ENCODE assay signal across 7 cellular contexts in the genomic region with DNA sequence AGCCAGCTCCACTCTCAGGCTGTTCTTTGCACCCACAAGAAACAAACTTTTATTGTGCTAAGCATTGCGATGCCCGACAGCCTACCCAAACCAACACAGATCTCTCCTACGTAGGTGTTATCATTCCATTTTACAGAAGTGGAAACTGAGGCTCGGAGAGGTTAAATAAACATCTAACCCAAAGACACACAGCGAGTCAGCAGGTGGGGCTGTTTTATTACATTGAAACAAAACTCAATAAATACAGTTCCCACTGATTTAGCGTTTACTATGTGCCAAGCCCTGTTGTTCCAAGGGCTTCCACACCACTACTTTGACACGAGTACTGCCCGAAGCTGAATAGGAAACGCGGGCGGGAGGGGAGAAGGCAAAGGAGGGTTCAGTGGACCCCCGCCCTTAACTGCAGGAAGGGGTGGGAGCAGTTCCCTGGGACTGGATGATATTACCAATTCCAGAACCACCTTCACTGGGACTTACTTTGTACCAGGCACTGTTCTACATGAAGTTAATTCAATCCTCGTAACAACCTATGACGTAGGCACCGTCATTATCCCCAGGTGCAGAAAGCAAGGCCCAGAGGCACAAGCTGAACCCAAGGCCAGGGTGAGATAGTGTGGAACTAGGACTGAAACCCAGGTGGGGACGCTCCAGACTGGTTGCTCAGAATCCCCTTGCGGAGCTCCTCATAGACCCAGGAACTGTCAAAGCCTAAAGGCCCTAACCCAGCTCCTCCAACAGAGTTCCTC. TPM values are rescaled to one million over a fixed set of nuclear protein-coding genes. Genes with fewer than 3 reads are reported as not detected.
DNase-seq lines count a peak whose midpoint lies in the region; ATAC-seq and TF ChIP-seq lines count a peak whose summit lies in the region.

No MANE protein-coding gene starts in this region.

- H3K4me1 ChIP-seq in NT2/D1 (ENCODE audit: insufficient read depth, insufficient read length) (peaks cover 20% of the 10 kb centered on the region), lung (ENCODE audit: control insufficient read depth in 2 of 2, insufficient read depth in 2 of 2, low read length in 2 of 2) (peaks cover 0 to 36% of the 10 kb centered on the region in 2 donors), thoracic aorta (ENCODE audit: control insufficient read depth in 1 of 2, low read depth in 2 of 2) (peaks cover 37 to 52% of the 10 kb centered on the region in 2 donors)

- H3K36me3 Mint-ChIP-seq in natural killer cell treated with Interleukin-12 subunit alpha and Interleukin-12 subunit beta and Interleukin-15 and Interleukin-18, amount 100 ng/mL, for 72 hours, result peaks cover 6% of the 10 kb centered on the region

- H3K4me1 Mint-ChIP-seq in natural killer cell treated with Interleukin-12 subunit alpha and Interleukin-12 subunit beta and Interleukin-15 and Interleukin-18, amount 100 ng/mL, for 72 hours (ENCODE audit: low read depth in 2 of 2), result peaks cover 26 to 34% of the 10 kb centered on the region in 2 donors

- TF ChIP-seq CTCF in lung (IDR thresholded peaks at IDR 0.05; ENCODE audit: control extremely low read depth, extremely low read depth) (no peak), thoracic aorta (IDR thresholded peaks at IDR 0.05) (no peak)

- H3K9me3 ChIP-seq in NT2/D1 (ENCODE audit: insufficient read depth, low read length) (no peaks in the 10 kb centered on the region), lung (ENCODE audit: control insufficient read depth in 2 of 2, insufficient read depth in 1 of 2, low read length in 1 of 2) (no peaks in the 10 kb centered on the region), thoracic aorta (no peaks in the 10 kb centered on the region)

- H3K27me3 Mint-ChIP-seq in natural killer cell treated with Interleukin-12 subunit alpha and Interleukin-12 subunit beta and Interleukin-15 and Interleukin-18, amount 100 ng/mL, for 72 hours, result no peaks in the 10 kb centered on the region

- H3K4me3 ChIP-seq in NT2/D1 (ENCODE audit: insufficient read length, low read depth) (no peak overlapping the region), lung (no peak overlapping the region), thoracic aorta (peak overlapping the region; percentile 63)

- DNase-seq in NT2/D1 (ENCODE audit: low read depth, low spot score), result no peak
- DNase-seq in caudate nucleus (lab: John Stamatoyannopoulos, UW), result no peak
- no peak for DNase-seq in lung (ENCODE audit: low spot score)
- no peak for DNase-seq in thoracic aorta (ENCODE audit: low spot score)
- no peak for DNase-seq in NCI-H1417 treated with DMSO at 0.1 percent for 48 hours (lab: John Stamatoyannopoulos, UW)
- no peak for DNase-seq in natural killer cell treated with Interleukin-12 subunit alpha and Interleukin-12 subunit beta and Interleukin-15 and Interleukin-18, amount 100 ng/mL, for 72 hours (ENCODE audit: low spot score)

- H3K4me3 Mint-ChIP-seq in natural killer cell treated with Interleukin-12 subunit alpha and Interleukin-12 subunit beta and Interleukin-15 and Interleukin-18, amount 100 ng/mL, for 72 hours, result no peak overlapping the region

- H3K27ac Mint-ChIP-seq in natural killer cell treated with Interleukin-12 subunit alpha and Interleukin-12 subunit beta and Interleukin-15 and Interleukin-18, amount 100 ng/mL, for 72 hours, result no peak overlapping the region

- H3K36me3 ChIP-seq in NT2/D1 (ENCODE audit: insufficient read depth, insufficient read length, low read length), result peaks cover 44% of the 10 kb centered on the region
- H3K36me3 ChIP-seq in lung (ENCODE audit: control insufficient read depth in 2 of 2, insufficient read depth in 2 of 2, low read length in 2 of 2), result peaks cover 0 to 11% of the 10 kb centered on the region in 2 donors
- H3K36me3 ChIP-seq in thoracic aorta, result peaks cover 23% of the 10 kb centered on the region

- no peaks in the 10 kb centered on the region for H3K9me3 Mint-ChIP-seq in natural killer cell treated with Interleukin-12 subunit alpha and Interleukin-12 subunit beta and Interleukin-15 and Interleukin-18, amount 100 ng/mL, for 72 hours

- H3K27ac ChIP-seq in caudate nucleus (ENCODE audit: low read depth, low read length), result peak overlapping the region; percentile 98
- peak overlapping the region; percentile 72 to 77 for H3K27ac ChIP-seq in lung (ENCODE audit: low read depth in 1 of 2, low read length in 1 of 2)
- peak overlapping the region; percentile 94 to 98 for H3K27ac ChIP-seq in thoracic aorta

- H3K27me3 ChIP-seq in NT2/D1 (ENCODE audit: insufficient read depth, insufficient read length) (no peaks in the 10 kb centered on the region), lung (ENCODE audit: control insufficient read depth, insufficient read depth) (no peaks in the 10 kb centered on the region), thoracic aorta (replicated peaks; ENCODE audit: insufficient read depth) (no peaks in the 10 kb centered on the region)

- no peak for ATAC-seq in lung (ENCODE audit: insufficient read depth, low FRiP score)
- ATAC-seq in thoracic aorta (ENCODE audit: insufficient number of reproducible peaks, low FRiP score, low read depth), result no peak
- no peak for ATAC-seq in GM19452 (IDR thresholded peaks at IDR 0.05; ENCODE audit: unreplicated experiment)
- ATAC-seq in natural killer cell treated with Interleukin-12 subunit alpha and Interleukin-12 subunit beta and Interleukin-15 and Interleukin-18, amount 100 ng/mL, for 72 hours, result no peak

- 73 to 79% methylated on average over 17 of the region's 17 CpGs for WGBS in lung, 2 donors

- H3K9ac ChIP-seq in NT2/D1 (ENCODE audit: insufficient read length, low read depth), result peak overlapping the region; percentile 17

RNA-seq across cellular contexts. Expression of a gene that starts 19.3 kb away (rescaled TPM):
- 10 to 100 TPM in 1 of 2 donors, 1 to 10 TPM in 1; 6.4 to 12.5 TPM for total RNA-seq in lung
- polyA plus RNA-seq in lung, result 10 to 100 TPM in 1 of 2 donors, 1 to 10 TPM in 1; 9.9 to 16.3 TPM
- total RNA-seq in thoracic aorta, result 10 to 100 TPM in 1 of 2 donors, 1 to 10 TPM in 1; 9.6 to 24.2 TPM
- total RNA-seq in natural killer cell treated with Interleukin-12 subunit alpha and Interleukin-12 subunit beta and Interleukin-15 and Interleukin-18, amount 100 ng/mL, for 72 hours, result 1 to 10 TPM; 4.4 to 5.7 TPM

RNA-seq across cellular contexts. Expression of a gene that starts 34.8 kb away (rescaled TPM):
- 10 to 100 TPM in 1 of 2 donors, 1 to 10 TPM in 1; 8.7 to 18.9 TPM for total RNA-seq in lung
- polyA plus RNA-seq in lung, result 1 to 10 TPM; 7.6 to 8.0 TPM
- 10 to 100 TPM; 24.8 to 27.7 TPM for total RNA-seq in thoracic aorta
- 10 to 100 TPM; 23.5 to 44.2 TPM for total RNA-seq in natural killer cell treated with Interleukin-12 subunit alpha and Interleukin-12 subunit beta and Interleukin-15 and Interleukin-18, amount 100 ng/mL, for 72 hours
